1 cellular context compared by ENCODE assay signal in the genomic region with DNA sequence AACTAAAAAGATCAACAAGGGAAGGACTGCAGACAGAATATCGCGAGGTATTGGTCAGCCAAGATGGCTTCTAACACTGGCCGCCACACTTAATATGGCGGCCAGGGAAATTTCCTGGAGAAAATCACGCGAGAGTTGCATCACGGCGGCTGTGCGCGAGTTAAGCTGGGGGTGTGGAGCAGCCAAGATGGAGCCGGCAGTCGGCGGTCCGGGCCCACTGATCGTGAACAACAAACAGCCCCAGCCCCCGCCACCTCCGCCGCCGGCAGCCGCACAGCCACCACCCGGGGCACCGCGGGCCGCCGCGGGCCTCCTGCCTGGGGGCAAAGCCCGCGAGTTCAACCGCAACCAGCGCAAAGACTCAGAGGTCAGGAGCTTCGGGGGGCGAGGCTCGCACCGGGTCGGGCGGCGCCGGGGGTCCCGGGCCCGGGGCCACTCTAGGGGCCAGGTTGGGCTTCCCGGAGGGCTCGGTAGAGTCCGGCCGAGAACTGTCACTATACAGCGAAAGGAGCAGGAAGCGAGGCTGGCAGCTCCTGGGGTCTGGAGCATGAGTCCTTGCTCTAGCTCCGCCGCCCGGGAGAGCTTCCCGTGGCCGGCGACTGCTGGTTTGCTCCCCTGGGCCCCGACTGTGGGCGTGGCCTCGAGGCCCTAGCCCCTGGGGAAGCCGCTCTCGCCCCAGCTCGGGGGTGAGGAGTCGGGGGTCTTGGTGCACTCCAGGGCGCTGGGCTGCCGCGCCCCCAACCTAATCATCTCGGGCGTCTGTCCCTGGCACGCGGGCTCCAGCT.
TF ChIP-seq lines count a peak whose summit lies in the region.

A gene with protein sequence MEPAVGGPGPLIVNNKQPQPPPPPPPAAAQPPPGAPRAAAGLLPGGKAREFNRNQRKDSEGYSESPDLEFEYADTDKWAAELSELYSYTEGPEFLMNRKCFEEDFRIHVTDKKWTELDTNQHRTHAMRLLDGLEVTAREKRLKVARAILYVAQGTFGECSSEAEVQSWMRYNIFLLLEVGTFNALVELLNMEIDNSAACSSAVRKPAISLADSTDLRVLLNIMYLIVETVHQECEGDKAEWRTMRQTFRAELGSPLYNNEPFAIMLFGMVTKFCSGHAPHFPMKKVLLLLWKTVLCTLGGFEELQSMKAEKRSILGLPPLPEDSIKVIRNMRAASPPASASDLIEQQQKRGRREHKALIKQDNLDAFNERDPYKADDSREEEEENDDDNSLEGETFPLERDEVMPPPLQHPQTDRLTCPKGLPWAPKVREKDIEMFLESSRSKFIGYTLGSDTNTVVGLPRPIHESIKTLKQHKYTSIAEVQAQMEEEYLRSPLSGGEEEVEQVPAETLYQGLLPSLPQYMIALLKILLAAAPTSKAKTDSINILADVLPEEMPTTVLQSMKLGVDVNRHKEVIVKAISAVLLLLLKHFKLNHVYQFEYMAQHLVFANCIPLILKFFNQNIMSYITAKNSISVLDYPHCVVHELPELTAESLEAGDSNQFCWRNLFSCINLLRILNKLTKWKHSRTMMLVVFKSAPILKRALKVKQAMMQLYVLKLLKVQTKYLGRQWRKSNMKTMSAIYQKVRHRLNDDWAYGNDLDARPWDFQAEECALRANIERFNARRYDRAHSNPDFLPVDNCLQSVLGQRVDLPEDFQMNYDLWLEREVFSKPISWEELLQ (plus strand): TSS at position 174 of the 785 bp plus-strand sequence. CDS start 14 bp downstream, at position 188.

TF ChIP-seq in K562, 482 proteins besides CTCF, POLR2A, EP300 and RAD21 (continued from another document and continues in another):
- TF ChIP-seq MTF1 (CRISPR knock-in tag; IDR thresholded peaks at IDR 0.05; ENCODE audit: borderline replicate concordance) (no peak), SUPT5H (IDR thresholded peaks at IDR 0.05) (peak; percentile 80), BRF1 (IDR thresholded peaks at IDR 0.05; ENCODE audit: borderline replicate concordance, extremely low read depth, insufficient read length) (no peak), NONO (IDR thresholded peaks at IDR 0.05; ENCODE audit: low read depth in 2 of 2, low read length in 1 of 2) (peak in 1 of 2 experiments; percentile 85; a peak in 2 of 4 replicates), ZBTB1 (CRISPR knock-in tag; IDR thresholded peaks at IDR 0.05; ENCODE audit: borderline replicate concordance, low read depth) (no peak), ESRRB (CRISPR knock-in tag; IDR thresholded peaks at IDR 0.05; ENCODE audit: borderline replicate concordance) (no peak), SMARCE1 (IDR thresholded peaks at IDR 0.05) (no peak), TAF15 (IDR thresholded peaks at IDR 0.05; ENCODE audit: low read depth, low read length) (no peak), SMAD2 (IDR thresholded peaks at IDR 0.05; ENCODE audit: low read depth, low read length) (no peak), POLR2H (tag; IDR thresholded peaks at IDR 0.05; ENCODE audit: low read depth) (peak; percentile 87), ZNF134 (CRISPR knock-in tag; conservative IDR thresholded peaks at IDR 0.05) (no peak), TEAD1 (CRISPR knock-in tag; IDR thresholded peaks at IDR 0.05) (peak in 1 of 2 experiments; percentile 61; a peak in 2 of 4 replicates), TCF7L2 (IDR thresholded peaks at IDR 0.05; ENCODE audit: low read depth, low read length) (0 out of 2 replicates have a peak, but pooled peaks have one; percentile 41), ZZZ3 (IDR thresholded peaks at IDR 0.05) (no peak), ZBTB7A (IDR thresholded peaks at IDR 0.05; ENCODE audit: borderline replicate concordance, control insufficient read depth, low read depth, low read length) (peak; percentile 75; the same call in 1 of the 2 replicates), THRAP3 (IDR thresholded peaks at IDR 0.05; ENCODE audit: borderline replicate concordance) (no peak), TCF3 (CRISPR knock-in tag; IDR thresholded peaks at IDR 0.05) (no peak), TCFL5 (CRISPR knock-in tag; conservative IDR thresholded peaks at IDR 0.05) (no peak), CREBBP (IDR thresholded peaks at IDR 0.05; ENCODE audit: low read depth, low read length) (no peak), ZNF785 (CRISPR knock-in tag; IDR thresholded peaks at IDR 0.05) (no peak), L3MBTL2 (IDR thresholded peaks at IDR 0.05) (peak; percentile 54), NR3C1 (CRISPR knock-in tag; IDR thresholded peaks at IDR 0.05) (no peak), ZNF76 (CRISPR knock-in tag; IDR thresholded peaks at IDR 0.05; ENCODE audit: borderline replicate concordance) (peak; percentile 52; the same call in 1 of the 2 replicates), CBFA2T3 (IDR thresholded peaks at IDR 0.05) (no peak), SRF (CRISPR knock-in tag; IDR thresholded peaks at IDR 0.05) (peak in 1 of 2 experiments; percentile 20; a peak in 1 of 4 replicates)
- TF ChIP-seq, protein P1, sequence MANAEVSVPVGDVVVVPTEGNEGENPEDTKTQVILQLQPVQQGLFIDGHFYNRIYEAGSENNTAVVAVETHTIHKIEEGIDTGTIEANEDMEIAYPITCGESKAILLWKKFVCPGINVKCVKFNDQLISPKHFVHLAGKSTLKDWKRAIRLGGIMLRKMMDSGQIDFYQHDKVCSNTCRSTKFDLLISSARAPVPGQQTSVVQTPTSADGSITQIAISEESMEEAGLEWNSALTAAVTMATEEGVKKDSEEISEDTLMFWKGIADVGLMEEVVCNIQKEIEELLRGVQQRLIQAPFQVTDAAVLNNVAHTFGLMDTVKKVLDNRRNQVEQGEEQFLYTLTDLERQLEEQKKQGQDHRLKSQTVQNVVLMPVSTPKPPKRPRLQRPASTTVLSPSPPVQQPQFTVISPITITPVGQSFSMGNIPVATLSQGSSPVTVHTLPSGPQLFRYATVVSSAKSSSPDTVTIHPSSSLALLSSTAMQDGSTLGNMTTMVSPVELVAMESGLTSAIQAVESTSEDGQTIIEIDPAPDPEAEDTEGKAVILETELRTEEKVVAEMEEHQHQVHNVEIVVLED (CRISPR knock-in tag; IDR thresholded peaks at IDR 0.05), result peak; percentile 40; the same call in 1 of the 2 replicates
- TF ChIP-seq, protein P2, sequence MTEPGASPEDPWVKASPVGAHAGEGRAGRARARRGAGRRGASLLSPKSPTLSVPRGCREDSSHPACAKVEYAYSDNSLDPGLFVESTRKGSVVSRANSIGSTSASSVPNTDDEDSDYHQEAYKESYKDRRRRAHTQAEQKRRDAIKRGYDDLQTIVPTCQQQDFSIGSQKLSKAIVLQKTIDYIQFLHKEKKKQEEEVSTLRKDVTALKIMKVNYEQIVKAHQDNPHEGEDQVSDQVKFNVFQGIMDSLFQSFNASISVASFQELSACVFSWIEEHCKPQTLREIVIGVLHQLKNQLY (CRISPR knock-in tag; conservative IDR thresholded peaks at IDR 0.05), result no peak
- TF ChIP-seq, protein P3, sequence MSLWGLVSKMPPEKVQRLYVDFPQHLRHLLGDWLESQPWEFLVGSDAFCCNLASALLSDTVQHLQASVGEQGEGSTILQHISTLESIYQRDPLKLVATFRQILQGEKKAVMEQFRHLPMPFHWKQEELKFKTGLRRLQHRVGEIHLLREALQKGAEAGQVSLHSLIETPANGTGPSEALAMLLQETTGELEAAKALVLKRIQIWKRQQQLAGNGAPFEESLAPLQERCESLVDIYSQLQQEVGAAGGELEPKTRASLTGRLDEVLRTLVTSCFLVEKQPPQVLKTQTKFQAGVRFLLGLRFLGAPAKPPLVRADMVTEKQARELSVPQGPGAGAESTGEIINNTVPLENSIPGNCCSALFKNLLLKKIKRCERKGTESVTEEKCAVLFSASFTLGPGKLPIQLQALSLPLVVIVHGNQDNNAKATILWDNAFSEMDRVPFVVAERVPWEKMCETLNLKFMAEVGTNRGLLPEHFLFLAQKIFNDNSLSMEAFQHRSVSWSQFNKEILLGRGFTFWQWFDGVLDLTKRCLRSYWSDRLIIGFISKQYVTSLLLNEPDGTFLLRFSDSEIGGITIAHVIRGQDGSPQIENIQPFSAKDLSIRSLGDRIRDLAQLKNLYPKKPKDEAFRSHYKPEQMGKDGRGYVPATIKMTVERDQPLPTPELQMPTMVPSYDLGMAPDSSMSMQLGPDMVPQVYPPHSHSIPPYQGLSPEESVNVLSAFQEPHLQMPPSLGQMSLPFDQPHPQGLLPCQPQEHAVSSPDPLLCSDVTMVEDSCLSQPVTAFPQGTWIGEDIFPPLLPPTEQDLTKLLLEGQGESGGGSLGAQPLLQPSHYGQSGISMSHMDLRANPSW (CRISPR knock-in tag; IDR thresholded peaks at IDR 0.05), result no peak
- TF ChIP-seq, protein P4, sequence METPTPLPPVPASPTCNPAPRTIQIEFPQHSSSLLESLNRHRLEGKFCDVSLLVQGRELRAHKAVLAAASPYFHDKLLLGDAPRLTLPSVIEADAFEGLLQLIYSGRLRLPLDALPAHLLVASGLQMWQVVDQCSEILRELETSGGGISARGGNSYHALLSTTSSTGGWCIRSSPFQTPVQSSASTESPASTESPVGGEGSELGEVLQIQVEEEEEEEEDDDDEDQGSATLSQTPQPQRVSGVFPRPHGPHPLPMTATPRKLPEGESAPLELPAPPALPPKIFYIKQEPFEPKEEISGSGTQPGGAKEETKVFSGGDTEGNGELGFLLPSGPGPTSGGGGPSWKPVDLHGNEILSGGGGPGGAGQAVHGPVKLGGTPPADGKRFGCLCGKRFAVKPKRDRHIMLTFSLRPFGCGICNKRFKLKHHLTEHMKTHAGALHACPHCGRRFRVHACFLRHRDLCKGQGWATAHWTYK (CRISPR knock-in tag; IDR thresholded peaks at IDR 0.05), result no peak; the same call in 1 of the 2 replicates
- TF ChIP-seq, protein P5, sequence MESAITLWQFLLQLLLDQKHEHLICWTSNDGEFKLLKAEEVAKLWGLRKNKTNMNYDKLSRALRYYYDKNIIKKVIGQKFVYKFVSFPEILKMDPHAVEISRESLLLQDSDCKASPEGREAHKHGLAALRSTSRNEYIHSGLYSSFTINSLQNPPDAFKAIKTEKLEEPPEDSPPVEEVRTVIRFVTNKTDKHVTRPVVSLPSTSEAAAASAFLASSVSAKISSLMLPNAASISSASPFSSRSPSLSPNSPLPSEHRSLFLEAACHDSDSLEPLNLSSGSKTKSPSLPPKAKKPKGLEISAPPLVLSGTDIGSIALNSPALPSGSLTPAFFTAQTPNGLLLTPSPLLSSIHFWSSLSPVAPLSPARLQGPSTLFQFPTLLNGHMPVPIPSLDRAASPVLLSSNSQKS (CRISPR knock-in tag; IDR thresholded peaks at IDR 0.05), result no peak
- TF ChIP-seq, protein P6, sequence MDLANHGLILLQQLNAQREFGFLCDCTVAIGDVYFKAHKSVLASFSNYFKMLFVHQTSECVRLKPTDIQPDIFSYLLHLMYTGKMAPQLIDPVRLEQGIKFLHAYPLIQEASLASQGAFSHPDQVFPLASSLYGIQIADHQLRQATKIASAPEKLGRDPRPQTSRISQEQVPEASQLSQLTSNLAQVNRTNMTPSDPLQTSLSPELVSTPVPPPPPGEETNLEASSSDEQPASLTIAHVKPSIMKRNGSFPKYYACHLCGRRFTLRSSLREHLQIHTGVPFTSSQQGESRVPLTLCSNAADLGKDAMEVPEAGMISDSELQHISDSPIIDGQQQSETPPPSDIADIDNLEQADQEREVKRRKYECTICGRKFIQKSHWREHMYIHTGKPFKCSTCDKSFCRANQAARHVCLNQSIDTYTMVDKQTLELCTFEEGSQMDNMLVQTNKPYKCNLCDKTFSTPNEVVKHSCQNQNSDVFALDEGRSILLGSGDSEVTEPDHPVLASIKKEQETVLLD (IDR thresholded peaks at IDR 0.05), result no peak
- TF ChIP-seq, protein P7, sequence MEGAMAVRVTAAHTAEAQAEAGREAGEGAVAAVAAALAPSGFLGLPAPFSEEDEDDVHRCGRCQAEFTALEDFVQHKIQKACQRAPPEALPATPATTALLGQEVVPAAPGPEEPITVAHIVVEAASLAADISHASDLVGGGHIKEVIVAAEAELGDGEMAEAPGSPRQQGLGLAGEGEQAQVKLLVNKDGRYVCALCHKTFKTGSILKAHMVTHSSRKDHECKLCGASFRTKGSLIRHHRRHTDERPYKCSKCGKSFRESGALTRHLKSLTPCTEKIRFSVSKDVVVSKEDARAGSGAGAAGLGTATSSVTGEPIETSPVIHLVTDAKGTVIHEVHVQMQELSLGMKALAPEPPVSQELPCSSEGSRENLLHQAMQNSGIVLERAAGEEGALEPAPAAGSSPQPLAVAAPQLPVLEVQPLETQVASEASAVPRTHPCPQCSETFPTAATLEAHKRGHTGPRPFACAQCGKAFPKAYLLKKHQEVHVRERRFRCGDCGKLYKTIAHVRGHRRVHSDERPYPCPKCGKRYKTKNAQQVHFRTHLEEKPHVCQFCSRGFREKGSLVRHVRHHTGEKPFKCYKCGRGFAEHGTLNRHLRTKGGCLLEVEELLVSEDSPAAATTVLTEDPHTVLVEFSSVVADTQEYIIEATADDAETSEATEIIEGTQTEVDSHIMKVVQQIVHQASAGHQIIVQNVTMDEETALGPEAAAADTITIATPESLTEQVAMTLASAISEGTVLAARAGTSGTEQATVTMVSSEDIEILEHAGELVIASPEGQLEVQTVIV (CRISPR knock-in tag; IDR thresholded peaks at IDR 0.05; ENCODE audit: borderline replicate concordance), result no peak
- TF ChIP-seq, protein P8, sequence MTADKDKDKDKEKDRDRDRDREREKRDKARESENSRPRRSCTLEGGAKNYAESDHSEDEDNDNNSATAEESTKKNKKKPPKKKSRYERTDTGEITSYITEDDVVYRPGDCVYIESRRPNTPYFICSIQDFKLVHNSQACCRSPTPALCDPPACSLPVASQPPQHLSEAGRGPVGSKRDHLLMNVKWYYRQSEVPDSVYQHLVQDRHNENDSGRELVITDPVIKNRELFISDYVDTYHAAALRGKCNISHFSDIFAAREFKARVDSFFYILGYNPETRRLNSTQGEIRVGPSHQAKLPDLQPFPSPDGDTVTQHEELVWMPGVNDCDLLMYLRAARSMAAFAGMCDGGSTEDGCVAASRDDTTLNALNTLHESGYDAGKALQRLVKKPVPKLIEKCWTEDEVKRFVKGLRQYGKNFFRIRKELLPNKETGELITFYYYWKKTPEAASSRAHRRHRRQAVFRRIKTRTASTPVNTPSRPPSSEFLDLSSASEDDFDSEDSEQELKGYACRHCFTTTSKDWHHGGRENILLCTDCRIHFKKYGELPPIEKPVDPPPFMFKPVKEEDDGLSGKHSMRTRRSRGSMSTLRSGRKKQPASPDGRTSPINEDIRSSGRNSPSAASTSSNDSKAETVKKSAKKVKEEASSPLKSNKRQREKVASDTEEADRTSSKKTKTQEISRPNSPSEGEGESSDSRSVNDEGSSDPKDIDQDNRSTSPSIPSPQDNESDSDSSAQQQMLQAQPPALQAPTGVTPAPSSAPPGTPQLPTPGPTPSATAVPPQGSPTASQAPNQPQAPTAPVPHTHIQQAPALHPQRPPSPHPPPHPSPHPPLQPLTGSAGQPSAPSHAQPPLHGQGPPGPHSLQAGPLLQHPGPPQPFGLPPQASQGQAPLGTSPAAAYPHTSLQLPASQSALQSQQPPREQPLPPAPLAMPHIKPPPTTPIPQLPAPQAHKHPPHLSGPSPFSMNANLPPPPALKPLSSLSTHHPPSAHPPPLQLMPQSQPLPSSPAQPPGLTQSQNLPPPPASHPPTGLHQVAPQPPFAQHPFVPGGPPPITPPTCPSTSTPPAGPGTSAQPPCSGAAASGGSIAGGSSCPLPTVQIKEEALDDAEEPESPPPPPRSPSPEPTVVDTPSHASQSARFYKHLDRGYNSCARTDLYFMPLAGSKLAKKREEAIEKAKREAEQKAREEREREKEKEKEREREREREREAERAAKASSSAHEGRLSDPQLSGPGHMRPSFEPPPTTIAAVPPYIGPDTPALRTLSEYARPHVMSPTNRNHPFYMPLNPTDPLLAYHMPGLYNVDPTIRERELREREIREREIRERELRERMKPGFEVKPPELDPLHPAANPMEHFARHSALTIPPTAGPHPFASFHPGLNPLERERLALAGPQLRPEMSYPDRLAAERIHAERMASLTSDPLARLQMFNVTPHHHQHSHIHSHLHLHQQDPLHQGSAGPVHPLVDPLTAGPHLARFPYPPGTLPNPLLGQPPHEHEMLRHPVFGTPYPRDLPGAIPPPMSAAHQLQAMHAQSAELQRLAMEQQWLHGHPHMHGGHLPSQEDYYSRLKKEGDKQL (CRISPR knock-in tag; IDR thresholded peaks at IDR 0.05; ENCODE audit: borderline replicate concordance), result no peak
